Comparison of ENCODE assay signal across 1 cellular context in the genomic region with DNA sequence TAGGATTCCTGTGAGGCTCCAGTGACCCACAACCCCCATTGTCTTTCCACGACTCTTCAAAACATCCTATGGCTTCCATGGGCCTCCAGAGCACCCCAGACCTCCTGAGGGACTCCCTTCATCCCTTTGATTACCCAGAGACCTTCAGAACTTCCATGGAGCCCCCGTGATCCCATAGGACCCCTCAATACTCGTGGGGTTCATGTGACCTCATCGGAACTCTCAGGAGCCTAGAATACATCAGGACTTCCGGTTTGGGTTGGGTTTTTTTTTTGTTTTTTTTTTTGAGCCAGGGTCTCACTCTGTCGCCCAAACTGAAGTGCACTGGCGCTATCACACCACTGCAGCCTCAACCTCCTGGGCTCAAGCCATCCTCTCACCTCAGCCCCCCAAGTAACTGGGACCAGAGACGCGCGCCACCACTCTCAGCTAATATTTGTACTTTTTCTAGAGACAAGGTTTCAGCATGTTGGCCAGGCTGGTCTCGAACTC.
TF ChIP-seq lines count a peak whose summit lies in the region.

No MANE protein-coding gene starts in this region.

TF ChIP-seq in liver, 16 proteins besides CTCF, POLR2A, EP300 and RAD21 (continued from another document):
- TF ChIP-seq, protein P1, sequence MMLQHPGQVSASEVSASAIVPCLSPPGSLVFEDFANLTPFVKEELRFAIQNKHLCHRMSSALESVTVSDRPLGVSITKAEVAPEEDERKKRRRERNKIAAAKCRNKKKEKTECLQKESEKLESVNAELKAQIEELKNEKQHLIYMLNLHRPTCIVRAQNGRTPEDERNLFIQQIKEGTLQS (IDR thresholded peaks at IDR 0.05) = no peak
- TF ChIP-seq YY1 (IDR thresholded peaks at IDR 0.05) (no peak), TAF1 (conservative IDR thresholded peaks at IDR 0.05) (no peak), JUND (IDR thresholded peaks at IDR 0.05) (no peak), EGR1 (IDR thresholded peaks at IDR 0.05; ENCODE audit: low read depth in 2 of 2) (no peak)
- TF ChIP-seq, protein P2, sequence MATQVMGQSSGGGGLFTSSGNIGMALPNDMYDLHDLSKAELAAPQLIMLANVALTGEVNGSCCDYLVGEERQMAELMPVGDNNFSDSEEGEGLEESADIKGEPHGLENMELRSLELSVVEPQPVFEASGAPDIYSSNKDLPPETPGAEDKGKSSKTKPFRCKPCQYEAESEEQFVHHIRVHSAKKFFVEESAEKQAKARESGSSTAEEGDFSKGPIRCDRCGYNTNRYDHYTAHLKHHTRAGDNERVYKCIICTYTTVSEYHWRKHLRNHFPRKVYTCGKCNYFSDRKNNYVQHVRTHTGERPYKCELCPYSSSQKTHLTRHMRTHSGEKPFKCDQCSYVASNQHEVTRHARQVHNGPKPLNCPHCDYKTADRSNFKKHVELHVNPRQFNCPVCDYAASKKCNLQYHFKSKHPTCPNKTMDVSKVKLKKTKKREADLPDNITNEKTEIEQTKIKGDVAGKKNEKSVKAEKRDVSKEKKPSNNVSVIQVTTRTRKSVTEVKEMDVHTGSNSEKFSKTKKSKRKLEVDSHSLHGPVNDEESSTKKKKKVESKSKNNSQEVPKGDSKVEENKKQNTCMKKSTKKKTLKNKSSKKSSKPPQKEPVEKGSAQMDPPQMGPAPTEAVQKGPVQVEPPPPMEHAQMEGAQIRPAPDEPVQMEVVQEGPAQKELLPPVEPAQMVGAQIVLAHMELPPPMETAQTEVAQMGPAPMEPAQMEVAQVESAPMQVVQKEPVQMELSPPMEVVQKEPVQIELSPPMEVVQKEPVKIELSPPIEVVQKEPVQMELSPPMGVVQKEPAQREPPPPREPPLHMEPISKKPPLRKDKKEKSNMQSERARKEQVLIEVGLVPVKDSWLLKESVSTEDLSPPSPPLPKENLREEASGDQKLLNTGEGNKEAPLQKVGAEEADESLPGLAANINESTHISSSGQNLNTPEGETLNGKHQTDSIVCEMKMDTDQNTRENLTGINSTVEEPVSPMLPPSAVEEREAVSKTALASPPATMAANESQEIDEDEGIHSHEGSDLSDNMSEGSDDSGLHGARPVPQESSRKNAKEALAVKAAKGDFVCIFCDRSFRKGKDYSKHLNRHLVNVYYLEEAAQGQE (IDR thresholded peaks at IDR 0.05) = no peak
